ENCODE assay signal across 8 cellular contexts in genomic region chr22:21766933-21767462, GRCh38. TPM values are rescaled to one million over a fixed set of nuclear protein-coding genes. Genes with fewer than 3 reads are reported as not detected.
DNase-seq lines count a peak whose midpoint lies in the region; ATAC-seq and TF ChIP-seq lines count a peak whose summit lies in the region.

No MANE protein-coding gene starts in this region.

- H3K9ac ChIP-seq in mammary epithelial cell (ENCODE audit: insufficient read depth, low read length) = no peak overlapping the region

- H3K4me3 ChIP-seq in right lobe of liver (no peak overlapping the region), mammary epithelial cell (replicated peaks in 1 of 3; ENCODE audit: insufficient read depth in 1 of 3, low read depth in 2 of 3, low read length in 3 of 3) (no peak overlapping the region)

- no peaks in the 10 kb centered on the region for H3K9me3 Mint-ChIP-seq in activated CD4-positive, alpha-beta memory T cell treated with anti-CD3 and anti-CD28 coated beads, Interleukin-2, amount 10 ng/mL, durations not matched to agents 7 days and 5 days

- ATAC-seq in right lobe of liver = peak; percentile 45 to 63 (median 59)

- TF ChIP-seq POLR2A in right lobe of liver (IDR thresholded peaks at IDR 0.05) = no peak

- POLR2A ChIA-PET in activated CD4-positive, alpha-beta memory T cell treated with anti-CD3 and anti-CD28 coated beads, Interleukin-2, amount 10 ng/mL, durations not matched to agents 7 days and 5 days (lab: Charles Lee) = interaction anchor here (0.6 to 1.8 kb wide), 8 partner anchors 10 to 110 kb away, joined by 3 to 6 read pairs (median 3); partner anchors contain the start of gene MAPK1

- H3K4me1 ChIP-seq in right lobe of liver (no peaks in the 10 kb centered on the region), mammary epithelial cell (ENCODE audit: insufficient read depth, low read length) (no peaks in the 10 kb centered on the region)

- no peak overlapping the region for H2AFZ ChIP-seq in mammary epithelial cell (ENCODE audit: low read depth, low read length)

- intact Hi-C loops in right lobe of liver (cut with DNase I) (no loop called here), mammary epithelial cell (cut with micrococcal nuclease) (no loop called here)

- H3K4me1 Mint-ChIP-seq in activated CD4-positive, alpha-beta memory T cell treated with anti-CD3 and anti-CD28 coated beads, Interleukin-2, amount 10 ng/mL, durations not matched to agents 7 days and 5 days = peaks cover 69% of the 10 kb centered on the region

- peak; percentile 43 to 64 (median 50) for DNase-seq in stimulated activated CD4-positive, alpha-beta T cell treated with anti-CD3 and anti-CD28 coated beads, Interleukin-12 subunit alpha, Interleukin-12 subunit beta, amount 100 ng/mL, for 48 hours (ENCODE audit: low read depth in 2 of 3, low spot score in 1 of 3)
- DNase-seq in stimulated activated CD4-positive, alpha-beta T cell treated with anti-CD3 and anti-CD28 coated beads, Interleukin-12 subunit alpha, Interleukin-12 subunit beta, amount 100 ng/mL, for 4 hours = no peak
- DNase-seq in activated CD4-positive, alpha-beta memory T cell treated with anti-CD3 and anti-CD28 coated beads, Interleukin-2, amount 10 ng/mL, durations not matched to agents 7 days and 5 days = peak; percentile 83
- DNase-seq in right lobe of liver (no peak), DMS79 treated with DMSO at 0.1 percent for 48 hours (lab: John Stamatoyannopoulos, UW) (no peak), hippocampal formation (lab: John Stamatoyannopoulos, UW) (no peak), mammary epithelial cell (no peak), NCI-H526 treated with DMSO at 0.1 percent for 48 hours (lab: John Stamatoyannopoulos, UW) (no peak)

- dilution Hi-C loops in mammary epithelial cell (cut with HindIII; ENCODE audit: low sequenced_read_pairs) = no loop called here

- H3K9me3 ChIP-seq in right lobe of liver (no peaks in the 10 kb centered on the region), mammary epithelial cell (replicated peaks; ENCODE audit: insufficient read depth, low read length) (no peaks in the 10 kb centered on the region)

- CTCF ChIA-PET in activated CD4-positive, alpha-beta memory T cell treated with anti-CD3 and anti-CD28 coated beads, Interleukin-2, amount 10 ng/mL, durations not matched to agents 7 days and 5 days (lab: Charles Lee) = interaction anchor here (1.1 kb wide), 2 partner anchors 9 to 13 kb away, joined by 3 to 5 read pairs; no protein-coding TSS in a partner anchor
- CTCF ChIA-PET in mammary epithelial cell (lab: Charles Lee; ENCODE audit: low non-redundant PET) = no interaction called here

- H3K79me2 ChIP-seq in mammary epithelial cell (ENCODE audit: insufficient read depth, low read length) = no peaks in the 10 kb centered on the region

- no TSS peak for BruUV-seq in mammary epithelial cell (replicated peaks; lab: Mats Ljungman, UMichigan)

- H3K27me3 ChIP-seq in right lobe of liver (no peaks in the 10 kb centered on the region), mammary epithelial cell (ENCODE audit: insufficient read depth, low read length) (no peaks in the 10 kb centered on the region)

- 77% methylated on average over 4 of the region's 11 CpGs for WGBS in right lobe of liver (ENCODE audit: insufficient coverage, low coverage, low lambda C conversion rate, missing lambda C conversion rate)
- WGBS in mammary epithelial cell (ENCODE audit: low coverage, missing lambda C conversion rate) = 95% methylated on average over 10 of the region's 11 CpGs

- H3K36me3 ChIP-seq in right lobe of liver (peaks cover 4 to 93% (median 33%) of the 10 kb centered on the region in 4 donors), mammary epithelial cell (ENCODE audit: insufficient read depth, low read length) (peaks cover 50% of the 10 kb centered on the region)

- H3K27ac Mint-ChIP-seq in activated CD4-positive, alpha-beta memory T cell treated with anti-CD3 and anti-CD28 coated beads, Interleukin-2, amount 10 ng/mL, durations not matched to agents 7 days and 5 days = peak overlapping the region; percentile 97

- H3K36me3 Mint-ChIP-seq in activated CD4-positive, alpha-beta memory T cell treated with anti-CD3 and anti-CD28 coated beads, Interleukin-2, amount 10 ng/mL, durations not matched to agents 7 days and 5 days (ENCODE audit: low read depth) = peaks cover 79% of the 10 kb centered on the region

- no peaks in the 10 kb centered on the region for H4K20me1 ChIP-seq in mammary epithelial cell (ENCODE audit: insufficient read depth, low read length)

- H3K27ac ChIP-seq in right lobe of liver = no peak overlapping the region
- H3K27ac ChIP-seq in mammary epithelial cell (ENCODE audit: insufficient read depth, low read depth, low read length) = no peak overlapping the region

- no peak overlapping the region for H3K4me2 ChIP-seq in mammary epithelial cell (ENCODE audit: insufficient read depth, low read depth, low read length)

- H3K4me3 Mint-ChIP-seq in activated CD4-positive, alpha-beta memory T cell treated with anti-CD3 and anti-CD28 coated beads, Interleukin-2, amount 10 ng/mL, durations not matched to agents 7 days and 5 days = peak overlapping the region; percentile 41

- in situ Hi-C loops in mammary epithelial cell (cut with MboI; ENCODE audit: low sequenced_read_pairs in 2 of 2) = no loop called here

- H3K27me3 Mint-ChIP-seq in activated CD4-positive, alpha-beta memory T cell treated with anti-CD3 and anti-CD28 coated beads, Interleukin-2, amount 10 ng/mL, durations not matched to agents 7 days and 5 days = no peaks in the 10 kb centered on the region

- TF ChIP-seq CTCF in right lobe of liver (IDR thresholded peaks at IDR 0.05) (no peak), mammary epithelial cell (conservative IDR thresholded peaks at IDR 0.05 in 1 of 2, IDR thresholded peaks at IDR 0.05 in 1 of 2; ENCODE audit: extremely low read depth in 1 of 2, insufficient read depth in 1 of 2, low read depth in 1 of 2, low read length in 2 of 2) (no peak)

RNA-seq across cellular contexts. Expression of gene YPEL1, which starts 31.4 kb away (rescaled TPM):
- 10 to 100 TPM; 17.3 to 17.5 TPM for total RNA-seq in activated CD4-positive, alpha-beta memory T cell treated with anti-CD3 and anti-CD28 coated beads, Interleukin-2, amount 10 ng/mL, durations not matched to agents 7 days and 5 days
- 10 to 100 TPM in 1 of 6 experiments, 1 to 10 TPM in 5; 1.0 to 11.2 (median 2.7) TPM for total RNA-seq in right lobe of liver
- under 1 TPM; under 0.01 to 0.07 TPM for total RNA-seq in mammary epithelial cell
- polyA plus RNA-seq in mammary epithelial cell = 0.02 TPM
- 0.47 TPM for polyA minus RNA-seq in mammary epithelial cell

Comparison
In these comparisons a context has a peak if more than half of its experiments do, and no peak if none do; other contexts are left out.
1. DNase-seq: peak in stimulated activated CD4-positive, alpha-beta T cell treated with anti-CD3 and anti-CD28 coated beads, Interleukin-12 subunit alpha, Interleukin-12 subunit beta, amount 100 ng/mL, for 48 hours (3 of 3) and activated CD4-positive, alpha-beta memory T cell treated with anti-CD3 and anti-CD28 coated beads, Interleukin-2, amount 10 ng/mL, durations not matched to agents 7 days and 5 days (single experiment); none in stimulated activated CD4-positive, alpha-beta T cell treated with anti-CD3 and anti-CD28 coated beads, Interleukin-12 subunit alpha, Interleukin-12 subunit beta, amount 100 ng/mL, for 4 hours (single experiment), right lobe of liver (0 of 3), DMS79 treated with DMSO at 0.1 percent for 48 hours (single experiment), hippocampal formation (0 of 2), mammary epithelial cell (single experiment) and NCI-H526 treated with DMSO at 0.1 percent for 48 hours (single experiment).